ENCODE assay signal across 1 cellular context in the genomic region with DNA sequence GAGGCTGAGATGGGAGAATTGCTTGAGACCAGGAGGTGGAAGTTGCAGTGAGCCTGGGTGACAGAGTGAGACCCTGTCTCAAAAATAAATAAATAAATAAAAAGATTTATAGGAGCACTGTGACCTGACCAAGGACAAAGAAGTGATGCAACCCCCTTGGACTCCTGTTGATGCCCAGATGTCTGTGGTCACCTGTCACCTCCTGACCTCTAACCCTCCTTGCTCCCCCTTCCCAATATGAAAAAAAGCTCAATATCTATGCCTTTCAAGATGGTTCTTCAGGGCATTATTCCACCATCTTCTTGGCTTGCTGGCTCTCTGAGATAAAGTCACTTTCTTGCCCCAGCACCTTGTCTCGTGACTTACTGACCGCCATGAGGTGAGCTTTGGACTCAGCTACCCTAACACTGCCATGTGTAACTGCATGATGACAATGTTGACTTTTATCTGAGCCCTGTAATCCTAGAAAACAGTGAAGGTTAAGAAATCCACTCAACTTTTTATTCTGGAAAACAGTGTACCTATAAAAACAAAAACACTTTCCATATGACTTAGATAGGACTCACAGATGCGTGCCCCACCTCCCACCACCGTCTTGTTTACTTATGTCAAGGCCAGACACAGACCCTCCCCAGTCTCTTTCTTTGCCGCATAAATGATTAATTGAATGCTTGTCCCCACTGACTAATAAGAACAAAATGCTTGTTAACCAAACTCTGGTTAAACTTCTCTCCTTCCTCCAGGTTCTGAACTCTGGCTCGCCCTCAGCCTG.
TF ChIP-seq lines count a peak whose summit lies in the region.

No MANE protein-coding gene starts in this region.

TF ChIP-seq in HepG2, 621 proteins besides CTCF, POLR2A, EP300 and RAD21 (continued from another document):
- TF ChIP-seq JUN (CRISPR knock-in tag; IDR thresholded peaks at IDR 0.05) (0 out of 2 replicates have a peak, but pooled peaks have one; percentile 36), RARA (CRISPR knock-in tag; IDR thresholded peaks at IDR 0.05) (peak; percentile 70), ASH2L (IDR thresholded peaks at IDR 0.05; ENCODE audit: insufficient read length, low read depth, low read length) (peak; percentile 73), TFDP2 (CRISPR knock-in tag; IDR thresholded peaks at IDR 0.05) (no peak), ZIK1 (CRISPR knock-in tag; IDR thresholded peaks at IDR 0.05; ENCODE audit: borderline replicate concordance, low read depth) (no peak), IRF2 (CRISPR knock-in tag; IDR thresholded peaks at IDR 0.05) (0 out of 2 replicates have a peak, but pooled peaks have one; percentile 19), GFI1 (CRISPR knock-in tag; IDR thresholded peaks at IDR 0.05; ENCODE audit: borderline replicate concordance) (0 out of 2 replicates have a peak, but pooled peaks have one; percentile 13), BCLAF1 (IDR thresholded peaks at IDR 0.05) (no peak), ZC3H13 (CRISPR knock-in tag; IDR thresholded peaks at IDR 0.05) (0 out of 2 replicates have a peak, but pooled peaks have one; percentile 23), GABPA (IDR thresholded peaks at IDR 0.05; ENCODE audit: low read depth, low read length) (no peak), GABPA (CRISPR knock-in tag; IDR thresholded peaks at IDR 0.05; ENCODE audit: low read depth) (peak; percentile 17; the same call in 1 of the 2 replicates)
- TF ChIP-seq, protein P1, sequence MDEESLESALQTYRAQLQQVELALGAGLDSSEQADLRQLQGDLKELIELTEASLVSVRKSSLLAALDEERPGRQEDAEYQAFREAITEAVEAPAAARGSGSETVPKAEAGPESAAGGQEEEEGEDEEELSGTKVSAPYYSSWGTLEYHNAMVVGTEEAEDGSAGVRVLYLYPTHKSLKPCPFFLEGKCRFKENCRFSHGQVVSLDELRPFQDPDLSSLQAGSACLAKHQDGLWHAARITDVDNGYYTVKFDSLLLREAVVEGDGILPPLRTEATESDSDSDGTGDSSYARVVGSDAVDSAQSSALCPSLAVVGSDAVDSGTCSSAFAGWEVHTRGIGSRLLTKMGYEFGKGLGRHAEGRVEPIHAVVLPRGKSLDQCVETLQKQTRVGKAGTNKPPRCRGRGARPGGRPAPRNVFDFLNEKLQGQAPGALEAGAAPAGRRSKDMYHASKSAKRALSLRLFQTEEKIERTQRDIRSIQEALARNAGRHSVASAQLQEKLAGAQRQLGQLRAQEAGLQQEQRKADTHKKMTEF (CRISPR knock-in tag; IDR thresholded peaks at IDR 0.05): peak; percentile 80
